ENCODE assay signal across 14 cellular contexts in genomic region chrX:64198046-64198445, GRCh38. TPM values are rescaled to one million over a fixed set of nuclear protein-coding genes. Genes with fewer than 3 reads are reported as not detected.
DNase-seq lines count a peak whose midpoint lies in the region; ATAC-seq, FAIRE-seq and TF ChIP-seq lines count a peak whose summit lies in the region.
"Had no signal": no experiment of that assay in that cellular context is flagged by ENCODE, and none has a peak within 500 bp of the region (broad histone marks: within the 10 kb centered on the region; RNA-seq: fewer than 3 reads in every experiment).

No MANE protein-coding gene starts in this region.

- no peak overlapping the region for H4K12ac ChIP-seq in trophoblast cell (ENCODE audit: low read depth, low read length)

- H3K36me3 ChIP-seq in small intestine (ENCODE audit: control insufficient read depth in 2 of 2, insufficient read depth in 2 of 2, low read length in 2 of 2) (no peaks in the 10 kb centered on the region), upper lobe of right lung (no peaks in the 10 kb centered on the region), uterus (no peaks in the 10 kb centered on the region), trophoblast cell (ENCODE audit: control insufficient read depth in 1 of 2, insufficient read depth in 2 of 2, low read length in 2 of 2) (no peaks in the 10 kb centered on the region)
- H3K36me3 ChIP-seq: HAP-1 had no signal

- H3K9me3 ChIP-seq in small intestine (ENCODE audit: control insufficient read depth, low read depth): no peaks in the 10 kb centered on the region
- H3K9me3 ChIP-seq in upper lobe of right lung: no peaks in the 10 kb centered on the region
- no peaks in the 10 kb centered on the region for H3K9me3 ChIP-seq in uterus
- H3K9me3 ChIP-seq in trophoblast cell (ENCODE audit: insufficient read depth, low read depth, low read length): no peaks in the 10 kb centered on the region
- H3K9me3 ChIP-seq: Caco-2, HAP-1 had no signal

- H4K91ac ChIP-seq in trophoblast cell (ENCODE audit: low read depth, low read length): no peak overlapping the region

- H3K27ac ChIP-seq in small intestine (ENCODE audit: low read depth in 1 of 2, low read length in 1 of 2) (no peak overlapping the region), upper lobe of right lung (no peak overlapping the region), uterus (no peak overlapping the region), trophoblast cell (ENCODE audit: low read depth, low read length) (no peak overlapping the region)

- no peak overlapping the region for H3K9ac ChIP-seq in trophoblast cell (ENCODE audit: low read length)

- H3K4ac ChIP-seq in trophoblast cell (ENCODE audit: low read depth, low read length): no peak overlapping the region

- no peak for TF ChIP-seq CTCF in upper lobe of right lung (IDR thresholded peaks at IDR 0.05)
- TF ChIP-seq CTCF in uterus (IDR thresholded peaks at IDR 0.05): no peak

- no peak overlapping the region for H3K14ac ChIP-seq in trophoblast cell (ENCODE audit: low read length)

- H3K79me2 ChIP-seq in trophoblast cell (ENCODE audit: control insufficient read depth, insufficient read depth, low read length, poor library complexity): no peaks in the 10 kb centered on the region

- H3K23ac ChIP-seq in trophoblast cell (ENCODE audit: low read length): no peak overlapping the region

- H3K4me1 ChIP-seq in small intestine (ENCODE audit: control insufficient read depth in 2 of 2, insufficient read depth in 1 of 2, low read depth in 1 of 2, low read length in 1 of 2) (no peaks in the 10 kb centered on the region), upper lobe of right lung (no peaks in the 10 kb centered on the region), uterus (no peaks in the 10 kb centered on the region), trophoblast cell (ENCODE audit: control insufficient read depth in 1 of 2, insufficient read depth in 2 of 2, low read length in 2 of 2) (peaks cover 0 to 2% of the 10 kb centered on the region in 2 experiments)
- H3K4me1 ChIP-seq: Caco-2, HAP-1 had no signal

- H3K27me3 ChIP-seq in small intestine (ENCODE audit: control insufficient read depth in 2 of 2, insufficient read depth in 2 of 2, low read length in 2 of 2) (no peaks in the 10 kb centered on the region), upper lobe of right lung (no peaks in the 10 kb centered on the region), uterus (no peaks in the 10 kb centered on the region), trophoblast cell (ENCODE audit: insufficient read depth, low read length) (no peaks in the 10 kb centered on the region)

- H4K8ac ChIP-seq in trophoblast cell (ENCODE audit: low read depth, low read length): no peak overlapping the region

- no peak for TF ChIP-seq POLR2A in uterus (IDR thresholded peaks at IDR 0.05)

- no peak overlapping the region for H2BK5ac ChIP-seq in trophoblast cell (ENCODE audit: low read depth, low read length, poor library complexity)

- intact Hi-C loops in upper lobe of right lung (cut with DNase I): no loop called here
- intact Hi-C loops in uterus (cut with DNase I; ENCODE audit: low total_unique reads): no loop called here

- H3K4me2 ChIP-seq in trophoblast cell (ENCODE audit: low read length): no peak overlapping the region

- no peaks in the 10 kb centered on the region for H3K79me1 ChIP-seq in trophoblast cell (ENCODE audit: low read length)

- H2AFZ ChIP-seq in trophoblast cell (ENCODE audit: insufficient read depth, low read length, poor library complexity): no peak overlapping the region

- no peak overlapping the region for H3K18ac ChIP-seq in trophoblast cell (ENCODE audit: low read length)

- no peak overlapping the region for H2BK12ac ChIP-seq in trophoblast cell (ENCODE audit: low read length)

- H3K4me3 ChIP-seq in small intestine (ENCODE audit: low read depth in 1 of 2, low read length in 2 of 2) (no peak overlapping the region), upper lobe of right lung (no peak overlapping the region), uterus (no peak overlapping the region), trophoblast cell (ENCODE audit: low read depth, low read length) (no peak overlapping the region)
- H3K4me3 ChIP-seq: HAP-1 had no signal

- no peak overlapping the region for H2AK5ac ChIP-seq in trophoblast cell (ENCODE audit: low read length)

- H2BK120ac ChIP-seq in trophoblast cell (ENCODE audit: insufficient read depth, low read length, poor library complexity): no peak overlapping the region

- no peak for FAIRE-seq in small intestine (lab: Jason Lieb, UNC)

- DNase-seq in OCI-M1 (lab: John Stamatoyannopoulos, UW): peak; percentile 49
- peak; percentile 0 for DNase-seq in small intestine
- no peak for DNase-seq in upper lobe of right lung
- no peak for DNase-seq in uterus
- DNase-seq in trophoblast cell: no peak
- DNase-seq: Caco-2, DMS153, Karpas-422, NCI-H1105 treated with DMSO at 0.1 percent for 48 hours, NCI-H1694 treated with DMSO at 0.1 percent for 48 hours, T-helper 9 cell had no signal

- peak; percentile 35 for ATAC-seq in GM19351 (IDR thresholded peaks at IDR 0.05; ENCODE audit: unreplicated experiment)
- ATAC-seq in HG02678 (IDR thresholded peaks at IDR 0.05; ENCODE audit: unreplicated experiment): peak; percentile 61
- ATAC-seq in upper lobe of right lung: no peak

RNA-seq across cellular contexts. Expression of gene AMER1, which starts 7.5 kb away (rescaled TPM):
- polyA plus RNA-seq in small intestine: 1 to 10 TPM; 1.1 to 2.4 (median 1.4) TPM
- total RNA-seq in upper lobe of right lung (4.5 TPM), uterus (10 to 100 TPM in 2 of 4 donors, 1 to 10 TPM in 2; 3.5 to 14.3 (median 8.3) TPM)
- 1.2 and 1.4 TPM in 2 replicates for polyA plus RNA-seq in trophoblast cell (2013)

RNA-seq across cellular contexts. Expression of gene ASB12, which starts 32.4 kb away (rescaled TPM):
- under 1 TPM in 1 of 3 donors, not detected in 2; 0.18 TPM for polyA plus RNA-seq in small intestine
- 0.32 TPM for total RNA-seq in upper lobe of right lung
- under 1 TPM in 2 of 4 donors, not detected in 2; 0.34 to 0.35 TPM for total RNA-seq in uterus
- 0.15 and 0.19 TPM in 2 replicates for polyA plus RNA-seq in trophoblast cell (2013)
- total RNA-seq: Caco-2 had no signal

Comparison
In these comparisons a context has a peak if more than half of its experiments do, and no peak if none do; other contexts are left out.
1. DNase-seq: peak in OCI-M1 (single experiment) and small intestine (single experiment); none in upper lobe of right lung (single experiment), uterus (0 of 2) and trophoblast cell (0 of 2).